8 cellular contexts compared by ENCODE assay signal in genomic region chr4:112523008-112523440, GRCh38. TPM values are rescaled to one million over a fixed set of nuclear protein-coding genes. Genes with fewer than 3 reads are reported as not detected.
DNase-seq lines count a peak whose midpoint lies in the region; ATAC-seq lines count a peak whose summit lies in the region.
"Had no signal": no experiment of that assay in that cellular context is flagged by ENCODE, and none has a peak within 500 bp of the region (broad histone marks: within the 10 kb centered on the region; RNA-seq: fewer than 3 reads in every experiment).

No MANE protein-coding gene starts in this region.

- ATAC-seq in GM19023 (IDR thresholded peaks at IDR 0.05; ENCODE audit: unreplicated experiment) (peak; percentile 43), HG02973 (IDR thresholded peaks at IDR 0.05; ENCODE audit: unreplicated experiment) (peak; percentile 30), naive B cell (ENCODE audit: low read depth in 2 of 2) (peak; percentile 52 to 56), GM18870 (IDR thresholded peaks at IDR 0.05; ENCODE audit: unreplicated experiment) (no peak)

- H3K4me1 Mint-ChIP-seq in naive B cell: peaks cover 24 to 35% (median 29%) of the 10 kb centered on the region in 3 donors

- peak overlapping the region; percentile 77 to 93 (median 90) for H3K4me3 Mint-ChIP-seq in naive B cell

- DNase-seq in SKM-1 (lab: John Stamatoyannopoulos, UW; ENCODE audit: unreplicated experiment) (peak; percentile 27), dermis blood vessel endothelial cell (peak; percentile 60), naive B cell (no peak), nucleus accumbens (lab: John Stamatoyannopoulos, UW) (no peak)

- H3K36me3 Mint-ChIP-seq in naive B cell: peaks cover 4 to 13% of the 10 kb centered on the region in 2 donors

- peak overlapping the region in 3 of 6 donors; percentile 67 to 90 (median 68) for H3K27ac Mint-ChIP-seq in naive B cell

- peaks cover 0 to 41% (median 20%) of the 10 kb centered on the region in 7 donors for H3K9me3 Mint-ChIP-seq in naive B cell

- H3K27me3 Mint-ChIP-seq in naive B cell: peaks cover 56 to 75% (median 67%) of the 10 kb centered on the region in 3 donors

RNA-seq across cellular contexts. Expression of gene NEUROG2, which starts 7.0 kb away (rescaled TPM):
- total RNA-seq in dermis blood vessel endothelial cell: not detected in 2 replicates
- polyA plus RNA-seq in naive B cell (ENCODE audit: low read depth in 6 of 6): not detected
- polyA plus RNA-seq: adipose tissue had no signal

Comparison
In these comparisons a context has a peak if more than half of its experiments do, and no peak if none do; other contexts are left out.
1. DNase-seq: peak in SKM-1 (single experiment) and dermis blood vessel endothelial cell (single experiment); none in naive B cell (single experiment) and nucleus accumbens (0 of 56).